Comparison of ENCODE assay signal across 21 cellular contexts in genomic region chrX:73728518-73729023, GRCh38.
"Had no signal": no experiment of that assay in that cellular context is flagged by ENCODE, and none has a peak within 500 bp of the region (broad histone marks: within the 10 kb centered on the region; RNA-seq: fewer than 3 reads in every experiment).

No MANE protein-coding gene starts in this region.

- H3K27me3 Mint-ChIP-seq: activated CD4-positive, alpha-beta memory T cell treated with anti-CD3 and anti-CD28 coated beads for 36 hours; activated naive CD8-positive, alpha-beta T cell treated with anti-CD3 and anti-CD28 coated beads for 36 hours; naive B cell; T-helper 17 cell had no signal

- ATAC-seq: foreskin keratinocyte; lower lobe of right lung; pancreas; psoas muscle; right cardiac atrium; stimulated activated naive CD8-positive, alpha-beta T cell treated with anti-CD3 and anti-CD28 coated beads, Interleukin-15, Interleukin-2, amounts not matched to agents 100 U/mL and 50 U/mL, for 24 hours; T-helper 17 cell; upper lobe of right lung had no signal

- H3K4me1 ChIP-seq: foreskin keratinocyte, lower lobe of right lung, pancreas, psoas muscle, thyroid gland, upper lobe of right lung had no signal

- H3K4me3 Mint-ChIP-seq: activated CD4-positive, alpha-beta memory T cell treated with anti-CD3 and anti-CD28 coated beads for 36 hours; activated naive CD8-positive, alpha-beta T cell treated with anti-CD3 and anti-CD28 coated beads for 36 hours; naive B cell; T-helper 17 cell had no signal

- H3K36me3 Mint-ChIP-seq: activated CD4-positive, alpha-beta memory T cell treated with anti-CD3 and anti-CD28 coated beads for 36 hours; activated naive CD8-positive, alpha-beta T cell treated with anti-CD3 and anti-CD28 coated beads for 36 hours; naive B cell had no signal

- H3K9me3 ChIP-seq: lower lobe of right lung, neutrophil, psoas muscle, thyroid gland, upper lobe of right lung had no signal

- H3K9me3 Mint-ChIP-seq: activated CD4-positive, alpha-beta memory T cell treated with anti-CD3 and anti-CD28 coated beads for 36 hours; activated naive CD8-positive, alpha-beta T cell treated with anti-CD3 and anti-CD28 coated beads for 36 hours had no signal

- DNase-seq: activated CD4-positive, alpha-beta memory T cell treated with anti-CD3 and anti-CD28 coated beads for 36 hours; activated CD4-positive, alpha-beta T cell treated with anti-CD3 and anti-CD28 coated beads for 48 hours; activated naive CD4-positive, alpha-beta T cell treated with Interleukin-2 at 50 U/mL for 16 hours; activated naive CD8-positive, alpha-beta T cell treated with anti-CD3 and anti-CD28 coated beads for 36 hours; activated T-cell treated with anti-CD3 and anti-CD28 coated beads, Interleukin-2, amount 50 U/mL, for 48 hours; cerebellar nuclear complex; foreskin keratinocyte; kidney; lower lobe of right lung; naive B cell; pancreas; psoas muscle; right cardiac atrium; stimulated activated CD4-positive, alpha-beta T cell treated with anti-CD3 and anti-CD28 coated beads, Interleukin-12 subunit alpha, Interleukin-12 subunit beta, amount 100 ng/mL, for 4 hours; stimulated activated CD4-positive, alpha-beta T cell treated with anti-CD3 and anti-CD28 coated beads, Interleukin-4, amount 100 ng/mL, for 4 hours; stimulated activated naive CD8-positive, alpha-beta T cell treated with anti-CD3 and anti-CD28 coated beads, Interleukin-15, Interleukin-2, amounts not matched to agents 100 U/mL and 50 U/mL, for 24 hours; T-helper 17 cell; thyroid gland; upper lobe of right lung had no signal

- H3K27me3 ChIP-seq: foreskin keratinocyte, neutrophil, thyroid gland, upper lobe of right lung had no signal

- H3K27ac Mint-ChIP-seq: activated CD4-positive, alpha-beta memory T cell treated with anti-CD3 and anti-CD28 coated beads for 36 hours; activated naive CD8-positive, alpha-beta T cell treated with anti-CD3 and anti-CD28 coated beads for 36 hours; naive B cell; T-helper 17 cell had no signal

- H3K36me3 ChIP-seq: lower lobe of right lung, neutrophil, pancreas, thyroid gland, upper lobe of right lung had no signal

- H3K4me1 Mint-ChIP-seq: activated naive CD8-positive, alpha-beta T cell treated with anti-CD3 and anti-CD28 coated beads for 36 hours; naive B cell; T-helper 17 cell had no signal

- H3K4me3 ChIP-seq: coronary artery, lower lobe of right lung, pancreas, psoas muscle, thyroid gland, upper lobe of right lung had no signal

- H3K27ac ChIP-seq: coronary artery, foreskin keratinocyte, lower lobe of right lung, neutrophil, pancreas, psoas muscle, thyroid gland, upper lobe of right lung had no signal
